Comparison of ENCODE assay signal across 8 cellular contexts in the genomic region with DNA sequence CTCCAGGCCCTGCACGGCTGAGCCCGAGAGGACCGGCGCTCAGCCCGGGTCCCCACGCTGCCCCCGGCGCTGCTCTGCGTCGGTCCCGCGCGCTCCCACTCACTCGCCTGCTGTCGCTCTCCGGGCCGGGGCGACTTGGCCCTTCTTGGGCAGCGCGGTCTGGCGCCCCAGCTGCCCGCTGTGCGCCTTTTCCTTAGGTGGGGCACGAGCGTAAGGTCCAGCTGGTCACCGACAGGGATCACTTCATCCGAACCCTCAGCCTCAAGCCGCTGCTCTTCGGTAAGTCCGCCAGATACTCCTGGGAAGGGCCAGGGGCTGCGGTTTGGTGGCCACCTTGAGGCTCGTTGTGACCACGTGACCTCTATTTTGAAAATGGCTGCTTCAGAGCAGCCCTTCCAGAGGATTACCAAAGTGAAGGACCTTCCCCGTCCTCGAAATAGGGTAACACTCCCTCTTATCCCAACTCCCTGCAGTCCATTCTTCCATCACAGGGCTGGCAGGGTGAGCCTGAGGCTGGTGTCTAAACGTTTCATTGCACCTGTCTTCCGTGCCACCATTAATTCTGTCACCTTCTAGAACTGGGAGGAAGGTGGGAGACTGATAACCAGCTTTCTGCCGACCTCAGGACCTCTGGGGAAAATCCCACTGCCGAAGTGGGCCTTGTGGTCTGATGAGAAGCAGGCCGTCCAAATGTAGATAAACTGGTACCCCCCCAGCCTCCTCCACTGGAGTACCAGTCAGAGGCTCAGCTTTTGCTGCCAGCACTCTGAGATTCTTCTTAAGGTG. TPM values are rescaled to one million over a fixed set of nuclear protein-coding genes. Genes with fewer than 3 reads are reported as not detected.
A peak's percentile ranks its signal among the peaks of the same experiment; 100 is the strongest.
DNase-seq lines count a peak whose midpoint lies in the region; ATAC-seq and TF ChIP-seq lines count a peak whose summit lies in the region.

No MANE protein-coding gene starts in this region.

- DNase-seq in stimulated activated CD4-positive, alpha-beta T cell treated with anti-CD3 and anti-CD28 coated beads, Interleukin-12 subunit alpha, Interleukin-12 subunit beta, amount 100 ng/mL, for 4 hours = peak; percentile 18
- no peak for DNase-seq in stimulated activated CD4-positive, alpha-beta T cell treated with anti-CD3 and anti-CD28 coated beads, Interleukin-2, amount 100 ng/mL, for 48 hours
- DNase-seq in activated T-cell treated with anti-CD3 and anti-CD28 coated beads, Interleukin-2, amount 50 U/mL, for 24 hours = peak; percentile 61
- peak in 1 of 2 donors; percentile 31 for DNase-seq in trophoblast cell
- no peak for DNase-seq in SKM-1 treated with dmso at 0.1 percent for 144 hours (lab: John Stamatoyannopoulos, UW; ENCODE audit: unreplicated experiment)

- no peak overlapping the region for H2BK5ac ChIP-seq in trophoblast cell (ENCODE audit: low read depth, low read length, poor library complexity)

- H3K79me2 ChIP-seq in trophoblast cell (ENCODE audit: control insufficient read depth, insufficient read depth, low read length, poor library complexity) = peaks cover 3% of the 10 kb centered on the region

- 25% methylated on average over 7 of the region's 40 CpGs; no CpG with 5 or more reads in 1 of the 2 donors for WGBS in gastroesophageal sphincter (ENCODE audit: low coverage in 1 of 2), 2 donors
- no CpG with 5 or more reads among the region's 40 CpGs for WGBS in trophoblast cell (ENCODE audit: extremely low coverage, insufficient coverage, insufficient read length)

- peak overlapping the region; percentile 72 to 92 for H3K4me3 ChIP-seq in gastroesophageal sphincter
- peak overlapping the region; percentile 78 for H3K4me3 ChIP-seq in trophoblast cell (ENCODE audit: low read depth, low read length)

- H3K27me3 Mint-ChIP-seq in activated T-cell treated with anti-CD3 and anti-CD28 coated beads, Interleukin-2, amount 50 U/mL, for 24 hours = no peaks in the 10 kb centered on the region

- peak overlapping the region; percentile 59 for H3K4ac ChIP-seq in trophoblast cell (ENCODE audit: low read depth, low read length)

- peak overlapping the region; percentile 93 for H3K27ac Mint-ChIP-seq in activated T-cell treated with anti-CD3 and anti-CD28 coated beads, Interleukin-2, amount 50 U/mL, for 24 hours

- H3K9me3 ChIP-seq in gastroesophageal sphincter (no peaks in the 10 kb centered on the region), trophoblast cell (ENCODE audit: insufficient read depth, low read depth, low read length) (no peaks in the 10 kb centered on the region)

- peak overlapping the region; percentile 29 for H2BK120ac ChIP-seq in trophoblast cell (ENCODE audit: insufficient read depth, low read length, poor library complexity)

- peak overlapping the region; percentile 92 for H3K4me3 Mint-ChIP-seq in activated T-cell treated with anti-CD3 and anti-CD28 coated beads, Interleukin-2, amount 50 U/mL, for 24 hours

- H3K36me3 Mint-ChIP-seq in activated T-cell treated with anti-CD3 and anti-CD28 coated beads, Interleukin-2, amount 50 U/mL, for 24 hours (ENCODE audit: low read depth) = peaks cover 60% of the 10 kb centered on the region

- TF ChIP-seq CTCF in gastroesophageal sphincter (IDR thresholded peaks at IDR 0.05) = no peak

- peak overlapping the region; percentile 32 for H3K14ac ChIP-seq in trophoblast cell (ENCODE audit: low read length)

- H3K4me1 ChIP-seq in gastroesophageal sphincter = peaks cover 3 to 45% (median 15%) of the 10 kb centered on the region in 3 donors
- peaks cover 13 to 15% of the 10 kb centered on the region in 2 experiments for H3K4me1 ChIP-seq in trophoblast cell (ENCODE audit: control insufficient read depth in 1 of 2, insufficient read depth in 2 of 2, low read length in 2 of 2)

- H3K4me2 ChIP-seq in trophoblast cell (ENCODE audit: low read length) = peak overlapping the region; percentile 89

- H3K9ac ChIP-seq in trophoblast cell (ENCODE audit: low read length) = peak overlapping the region; percentile 77

- H3K23ac ChIP-seq in trophoblast cell (ENCODE audit: low read length) = no peak overlapping the region

- peak overlapping the region; percentile 72 for H4K8ac ChIP-seq in trophoblast cell (ENCODE audit: low read depth, low read length)

- H3K79me1 ChIP-seq in trophoblast cell (ENCODE audit: low read length) = peaks cover 10% of the 10 kb centered on the region

- peak overlapping the region; percentile 57 for H3K18ac ChIP-seq in trophoblast cell (ENCODE audit: low read length)

- no peak overlapping the region for H2BK12ac ChIP-seq in trophoblast cell (ENCODE audit: low read length)

- ATAC-seq in HG03439 (IDR thresholded peaks at IDR 0.05; ENCODE audit: unreplicated experiment) (peak; percentile 25), gastroesophageal sphincter (peak; percentile 10), GM21423 (IDR thresholded peaks at IDR 0.05; ENCODE audit: unreplicated experiment) (no peak)

- peak overlapping the region; percentile 10 for H4K12ac ChIP-seq in trophoblast cell (ENCODE audit: low read depth, low read length)

- TF ChIP-seq EP300 in gastroesophageal sphincter (IDR thresholded peaks at IDR 0.05) = no peak

- no peak for TF ChIP-seq POLR2A in gastroesophageal sphincter (IDR thresholded peaks at IDR 0.05)

- peak overlapping the region; percentile 19 for H2AFZ ChIP-seq in trophoblast cell (ENCODE audit: insufficient read depth, low read length, poor library complexity)

- H3K27ac ChIP-seq in gastroesophageal sphincter (peak overlapping the region; percentile 80 to 98 (median 96)), trophoblast cell (ENCODE audit: low read depth, low read length) (no peak overlapping the region)

- H3K36me3 ChIP-seq in gastroesophageal sphincter (peaks cover 0 to 31% of the 10 kb centered on the region in 2 donors), trophoblast cell (ENCODE audit: control insufficient read depth in 1 of 2, insufficient read depth in 2 of 2, low read length in 2 of 2) (no peaks in the 10 kb centered on the region)

- H3K4me1 Mint-ChIP-seq in activated T-cell treated with anti-CD3 and anti-CD28 coated beads, Interleukin-2, amount 50 U/mL, for 24 hours (ENCODE audit: low read depth) = peaks cover 47% of the 10 kb centered on the region

- H2AK5ac ChIP-seq in trophoblast cell (ENCODE audit: low read length) = peak overlapping the region; percentile 7

- H4K91ac ChIP-seq in trophoblast cell (ENCODE audit: low read depth, low read length) = peak overlapping the region; percentile 71

- no peaks in the 10 kb centered on the region for H3K27me3 ChIP-seq in gastroesophageal sphincter
- H3K27me3 ChIP-seq in trophoblast cell (ENCODE audit: insufficient read depth, low read length) = no peaks in the 10 kb centered on the region

- H3K9me3 Mint-ChIP-seq in activated T-cell treated with anti-CD3 and anti-CD28 coated beads, Interleukin-2, amount 50 U/mL, for 24 hours = no peaks in the 10 kb centered on the region

RNA-seq across cellular contexts. Expression of a gene that starts 0.8 kb away (rescaled TPM):
- total RNA-seq in gastroesophageal sphincter = 10 to 100 TPM; 29.1 to 38.9 (median 35.2) TPM
- 7.1 and 7.2 TPM in 2 replicates for polyA plus RNA-seq in trophoblast cell (2013)

RNA-seq across cellular contexts. Expression of a gene that starts 16.4 kb away (rescaled TPM):
- total RNA-seq in gastroesophageal sphincter = 100 to 1,000 TPM in 2 of 4 donors, 10 to 100 TPM in 2; 61.5 to 110 (median 99.0) TPM
- polyA plus RNA-seq in trophoblast cell (2013) = 72.0 and 72.8 TPM in 2 replicates

RNA-seq across cellular contexts. Expression of a gene that starts 27.6 kb away (rescaled TPM):
- 10 to 100 TPM; 11.8 to 29.0 (median 24.6) TPM for total RNA-seq in gastroesophageal sphincter
- 26.4 and 27.5 TPM in 2 replicates for polyA plus RNA-seq in trophoblast cell (2013)

RNA-seq across cellular contexts. Expression of a gene that starts 31.1 kb away (rescaled TPM):
- total RNA-seq in gastroesophageal sphincter = 100 to 1,000 TPM in 3 of 4 donors, 10 to 100 TPM in 1; 79.4 to 131 (median 105) TPM
- 59.8 and 65.4 TPM in 2 replicates for polyA plus RNA-seq in trophoblast cell (2013)

RNA-seq across cellular contexts. Expression of a gene that starts 38.4 kb away (rescaled TPM):
- 100 to 1,000 TPM in 3 of 4 donors, 10 to 100 TPM in 1; 89.8 to 179 (median 118) TPM for total RNA-seq in gastroesophageal sphincter
- 226 and 229 TPM in 2 replicates for polyA plus RNA-seq in trophoblast cell (2013)

Comparison
In these comparisons a context has a peak if more than half of its experiments do, and no peak if none do; other contexts are left out.
1. DNase-seq: peak in stimulated activated CD4-positive, alpha-beta T cell treated with anti-CD3 and anti-CD28 coated beads, Interleukin-12 subunit alpha, Interleukin-12 subunit beta, amount 100 ng/mL, for 4 hours (single experiment) and activated T-cell treated with anti-CD3 and anti-CD28 coated beads, Interleukin-2, amount 50 U/mL, for 24 hours (single experiment); none in stimulated activated CD4-positive, alpha-beta T cell treated with anti-CD3 and anti-CD28 coated beads, Interleukin-2, amount 100 ng/mL, for 48 hours (0 of 2) and SKM-1 treated with dmso at 0.1 percent for 144 hours (single experiment).